In genomic region chr2:159982270-159982669, GRCh38 we compare ENCODE assay signal across 9 cellular contexts.
DNase-seq lines count a peak whose midpoint lies in the region; ATAC-seq and TF ChIP-seq lines count a peak whose summit lies in the region.
"Had no signal": no experiment of that assay in that cellular context is flagged by ENCODE, and none has a peak within 500 bp of the region (broad histone marks: within the 10 kb centered on the region; RNA-seq: fewer than 3 reads in every experiment).

No MANE protein-coding gene starts in this region.

- H3K4me1 Mint-ChIP-seq in stimulated activated memory B cell treated with anti-CD40 and anti-IgM and Interleukin-4, amounts not matched to agents 10 μg/mL and 1 μg/mL and 100 μg/mL, for 72 hours: no peaks in the 10 kb centered on the region

- no peaks in the 10 kb centered on the region for H3K36me3 Mint-ChIP-seq in stimulated activated memory B cell treated with anti-CD40 and anti-IgM and Interleukin-4, amounts not matched to agents 10 μg/mL and 1 μg/mL and 100 μg/mL, for 72 hours

- peak; percentile 86 for DNase-seq in AG10803 (ENCODE audit: low read depth)
- peak; percentile 87 for DNase-seq in MG63
- peak; percentile 96 for DNase-seq in choroid plexus epithelial cell (ENCODE audit: low read depth)
- no peak for DNase-seq in mucosa of descending colon
- no peak for DNase-seq in stimulated activated CD4-positive, alpha-beta T cell treated with anti-CD3 and anti-CD28 coated beads, Interleukin-2, amount 100 ng/mL, for 48 hours
- no peak for DNase-seq in OCI-M1 (lab: John Stamatoyannopoulos, UW)
- no peak for DNase-seq in cerebellar nuclear complex (lab: John Stamatoyannopoulos, UW)

- H3K9me3 ChIP-seq in MG63 (no peaks in the 10 kb centered on the region), mucosa of descending colon (no peaks in the 10 kb centered on the region)

- ATAC-seq in mucosa of descending colon: peak; percentile 38
- ATAC-seq in stimulated activated memory B cell treated with anti-CD40 and anti-IgM and Interleukin-4, amounts not matched to agents 10 μg/mL and 1 μg/mL and 100 μg/mL, for 72 hours: no peak
- ATAC-seq: Panc1 had no signal

- peaks cover 21% of the 10 kb centered on the region for H3K27me3 Mint-ChIP-seq in stimulated activated memory B cell treated with anti-CD40 and anti-IgM and Interleukin-4, amounts not matched to agents 10 μg/mL and 1 μg/mL and 100 μg/mL, for 72 hours

- no peak overlapping the region for H3K4me3 Mint-ChIP-seq in stimulated activated memory B cell treated with anti-CD40 and anti-IgM and Interleukin-4, amounts not matched to agents 10 μg/mL and 1 μg/mL and 100 μg/mL, for 72 hours

- TF ChIP-seq CTCF in AG10803 (conservative IDR thresholded peaks at IDR 0.05; ENCODE audit: low read length) (no peak), choroid plexus epithelial cell (conservative IDR thresholded peaks at IDR 0.05; ENCODE audit: low read depth, low read length) (no peak), mucosa of descending colon (IDR thresholded peaks at IDR 0.05) (no peak)

- H3K27ac Mint-ChIP-seq in stimulated activated memory B cell treated with anti-CD40 and anti-IgM and Interleukin-4, amounts not matched to agents 10 μg/mL and 1 μg/mL and 100 μg/mL, for 72 hours: no peak overlapping the region

- H3K4me1 ChIP-seq in mucosa of descending colon (ENCODE audit: low read depth): no peaks in the 10 kb centered on the region

- H3K4me3 ChIP-seq in AG10803 (ENCODE audit: low read length) (no peak overlapping the region), MG63 (no peak overlapping the region), choroid plexus epithelial cell (ENCODE audit: low read depth, low read length) (no peak overlapping the region), mucosa of descending colon (no peak overlapping the region)

- no peaks in the 10 kb centered on the region for H3K36me3 ChIP-seq in MG63
- no peaks in the 10 kb centered on the region for H3K36me3 ChIP-seq in mucosa of descending colon (ENCODE audit: low read depth)

- no peaks in the 10 kb centered on the region for H3K27me3 ChIP-seq in MG63

- intact Hi-C loops in mucosa of descending colon (cut with DNase I, micrococcal nuclease): no loop called here

- no peaks in the 10 kb centered on the region for H3K9me3 Mint-ChIP-seq in stimulated activated memory B cell treated with anti-CD40 and anti-IgM and Interleukin-4, amounts not matched to agents 10 μg/mL and 1 μg/mL and 100 μg/mL, for 72 hours

Comparison
In these comparisons a context has a peak if more than half of its experiments do, and no peak if none do; other contexts are left out.
1. DNase-seq: peak in AG10803 (single experiment), MG63 (single experiment) and choroid plexus epithelial cell (single experiment); none in mucosa of descending colon (0 of 3), stimulated activated CD4-positive, alpha-beta T cell treated with anti-CD3 and anti-CD28 coated beads, Interleukin-2, amount 100 ng/mL, for 48 hours (0 of 2), OCI-M1 (single experiment) and cerebellar nuclear complex (0 of 2).